1 cellular context compared by ENCODE assay signal in the genomic region with DNA sequence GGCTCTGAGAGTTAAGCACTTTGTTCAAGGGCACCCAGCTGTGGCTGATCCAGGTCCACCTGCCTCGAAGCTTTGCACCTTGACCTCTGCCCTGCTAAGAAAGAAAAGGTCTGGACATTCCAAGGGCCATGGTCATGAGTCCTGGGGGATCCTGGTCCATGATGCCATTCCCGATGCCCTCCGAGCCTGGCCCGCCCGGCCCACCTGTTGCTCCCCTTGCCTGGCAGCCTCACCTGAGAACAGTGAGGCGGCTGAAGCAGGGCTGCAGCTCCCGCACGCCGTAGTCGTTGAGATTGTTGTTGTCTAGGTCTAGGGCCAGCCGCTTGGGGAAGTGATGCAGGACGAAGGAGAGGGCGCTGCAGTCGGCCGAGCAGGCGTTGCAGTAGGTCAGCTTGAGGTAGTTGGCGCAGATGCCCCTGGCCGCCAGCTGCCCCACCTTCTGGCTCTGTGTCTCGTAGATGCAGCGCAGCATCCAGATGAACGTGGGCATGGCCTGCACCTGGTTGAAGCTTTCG.
TF ChIP-seq lines count a peak whose summit lies in the region.

No MANE protein-coding gene starts in this region.

TF ChIP-seq in K562, 482 proteins besides CTCF, POLR2A, EP300 and RAD21:
- TF ChIP-seq, protein P1, sequence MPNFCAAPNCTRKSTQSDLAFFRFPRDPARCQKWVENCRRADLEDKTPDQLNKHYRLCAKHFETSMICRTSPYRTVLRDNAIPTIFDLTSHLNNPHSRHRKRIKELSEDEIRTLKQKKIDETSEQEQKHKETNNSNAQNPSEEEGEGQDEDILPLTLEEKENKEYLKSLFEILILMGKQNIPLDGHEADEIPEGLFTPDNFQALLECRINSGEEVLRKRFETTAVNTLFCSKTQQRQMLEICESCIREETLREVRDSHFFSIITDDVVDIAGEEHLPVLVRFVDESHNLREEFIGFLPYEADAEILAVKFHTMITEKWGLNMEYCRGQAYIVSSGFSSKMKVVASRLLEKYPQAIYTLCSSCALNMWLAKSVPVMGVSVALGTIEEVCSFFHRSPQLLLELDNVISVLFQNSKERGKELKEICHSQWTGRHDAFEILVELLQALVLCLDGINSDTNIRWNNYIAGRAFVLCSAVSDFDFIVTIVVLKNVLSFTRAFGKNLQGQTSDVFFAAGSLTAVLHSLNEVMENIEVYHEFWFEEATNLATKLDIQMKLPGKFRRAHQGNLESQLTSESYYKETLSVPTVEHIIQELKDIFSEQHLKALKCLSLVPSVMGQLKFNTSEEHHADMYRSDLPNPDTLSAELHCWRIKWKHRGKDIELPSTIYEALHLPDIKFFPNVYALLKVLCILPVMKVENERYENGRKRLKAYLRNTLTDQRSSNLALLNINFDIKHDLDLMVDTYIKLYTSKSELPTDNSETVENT (CRISPR knock-in tag; IDR thresholded peaks at IDR 0.05), result no peak
- no peak for TF ChIP-seq ZNF695 (CRISPR knock-in tag; IDR thresholded peaks at IDR 0.05)
- no peak for TF ChIP-seq KLF13 (tag; IDR thresholded peaks at IDR 0.05; ENCODE audit: borderline replicate concordance, low read depth)
- 0 out of 2 replicates have a peak, but pooled peaks have one; percentile 24 for TF ChIP-seq POLR2G (IDR thresholded peaks at IDR 0.05; ENCODE audit: low read depth, low read length)
- TF ChIP-seq, protein P2, sequence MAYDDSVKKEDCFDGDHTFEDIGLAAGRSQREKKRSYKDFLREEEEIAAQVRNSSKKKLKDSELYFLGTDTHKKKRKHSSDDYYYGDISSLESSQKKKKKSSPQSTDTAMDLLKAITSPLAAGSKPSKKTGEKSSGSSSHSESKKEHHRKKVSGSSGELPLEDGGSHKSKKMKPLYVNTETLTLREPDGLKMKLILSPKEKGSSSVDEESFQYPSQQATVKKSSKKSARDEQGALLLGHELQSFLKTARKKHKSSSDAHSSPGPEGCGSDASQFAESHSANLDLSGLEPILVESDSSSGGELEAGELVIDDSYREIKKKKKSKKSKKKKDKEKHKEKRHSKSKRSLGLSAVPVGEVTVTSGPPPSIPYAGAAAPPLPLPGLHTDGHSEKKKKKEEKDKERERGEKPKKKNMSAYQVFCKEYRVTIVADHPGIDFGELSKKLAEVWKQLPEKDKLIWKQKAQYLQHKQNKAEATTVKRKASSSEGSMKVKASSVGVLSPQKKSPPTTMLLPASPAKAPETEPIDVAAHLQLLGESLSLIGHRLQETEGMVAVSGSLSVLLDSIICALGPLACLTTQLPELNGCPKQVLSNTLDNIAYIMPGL (CRISPR knock-in tag; IDR thresholded peaks at IDR 0.05), result no peak
- TF ChIP-seq ZNF134 (CRISPR knock-in tag; conservative IDR thresholded peaks at IDR 0.05), result no peak
- TF ChIP-seq, protein P3, sequence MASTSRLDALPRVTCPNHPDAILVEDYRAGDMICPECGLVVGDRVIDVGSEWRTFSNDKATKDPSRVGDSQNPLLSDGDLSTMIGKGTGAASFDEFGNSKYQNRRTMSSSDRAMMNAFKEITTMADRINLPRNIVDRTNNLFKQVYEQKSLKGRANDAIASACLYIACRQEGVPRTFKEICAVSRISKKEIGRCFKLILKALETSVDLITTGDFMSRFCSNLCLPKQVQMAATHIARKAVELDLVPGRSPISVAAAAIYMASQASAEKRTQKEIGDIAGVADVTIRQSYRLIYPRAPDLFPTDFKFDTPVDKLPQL (IDR thresholded peaks at IDR 0.05; ENCODE audit: extremely low read depth, insufficient read length), result no peak
- TF ChIP-seq, protein P4, sequence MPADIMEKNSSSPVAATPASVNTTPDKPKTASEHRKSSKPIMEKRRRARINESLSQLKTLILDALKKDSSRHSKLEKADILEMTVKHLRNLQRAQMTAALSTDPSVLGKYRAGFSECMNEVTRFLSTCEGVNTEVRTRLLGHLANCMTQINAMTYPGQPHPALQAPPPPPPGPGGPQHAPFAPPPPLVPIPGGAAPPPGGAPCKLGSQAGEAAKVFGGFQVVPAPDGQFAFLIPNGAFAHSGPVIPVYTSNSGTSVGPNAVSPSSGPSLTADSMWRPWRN (IDR thresholded peaks at IDR 0.05; ENCODE audit: low read depth), result no peak
